In genomic region chr19:40778865-40779284, GRCh38 we compare ENCODE assay signal across 8 cellular contexts. TPM values are rescaled to one million over a fixed set of nuclear protein-coding genes. Genes with fewer than 3 reads are reported as not detected.
DNase-seq lines count a peak whose midpoint lies in the region; ATAC-seq, FAIRE-seq and TF ChIP-seq lines count a peak whose summit lies in the region.

No MANE protein-coding gene starts in this region.

- H3K4me3 Mint-ChIP-seq in naive B cell: peak overlapping the region; percentile 88 to 99 (median 98)

- H3K36me3 Mint-ChIP-seq in naive B cell: peaks cover 7 to 34% of the 10 kb centered on the region in 2 donors

- no peaks in the 10 kb centered on the region for H3K27me3 Mint-ChIP-seq in naive B cell

- no peak for FAIRE-seq in GM19239 (lab: Jason Lieb, UNC)

- H3K4me1 Mint-ChIP-seq in naive B cell: peaks cover 61 to 67% (median 66%) of the 10 kb centered on the region in 3 donors

- H3K9me3 Mint-ChIP-seq in naive B cell: no peaks in the 10 kb centered on the region

- no peak for ATAC-seq in naive B cell (ENCODE audit: low read depth in 2 of 2)
- no peak for ATAC-seq in HG02840 (IDR thresholded peaks at IDR 0.05; ENCODE audit: low FRiP score, unreplicated experiment)
- ATAC-seq in HG03280 (IDR thresholded peaks at IDR 0.05; ENCODE audit: unreplicated experiment): no peak

- peak overlapping the region; percentile 76 for H3K4me3 ChIP-seq in AG10803 (ENCODE audit: low read length)

- no peak for DNase-seq in AG10803 (ENCODE audit: low read depth)
- peak; percentile 50 for DNase-seq in M059J (ENCODE audit: low read depth)
- peak; percentile 32 for DNase-seq in cerebellum (ENCODE audit: low spot score)
- no peak for DNase-seq in naive B cell
- no peak for DNase-seq in GM19239 (ENCODE audit: insufficient read length, low spot score)
- no peak for DNase-seq in NCI-H526 treated with DMSO at 0.1 percent for 48 hours (lab: John Stamatoyannopoulos, UW)

- H3K27ac Mint-ChIP-seq in naive B cell: peak overlapping the region in 5 of 6 donors; percentile 25 to 100 (median 100)

- TF ChIP-seq CTCF in AG10803 (conservative IDR thresholded peaks at IDR 0.05; ENCODE audit: low read length): no peak

RNA-seq across cellular contexts. Expression of gene RAB4B, which starts 0.8 kb away (rescaled TPM):
- total RNA-seq in M059J (2014; rRNA removed; shearing (Covaris generic)): 13.2 and 34.2 TPM in 2 replicates
- total RNA-seq in cerebellum: 4.5 TPM
- polyA plus RNA-seq in naive B cell (ENCODE audit: low read depth in 6 of 6): 100 to 1,000 TPM; 111 to 167 (median 145) TPM

RNA-seq across cellular contexts. Expression of gene MIA, which starts 3.6 kb away (rescaled TPM):
- total RNA-seq in M059J (2014; rRNA removed; shearing (Covaris generic)): not detected in 2 replicates
- 2.5 TPM for total RNA-seq in cerebellum
- polyA plus RNA-seq in naive B cell (ENCODE audit: low read depth in 6 of 6): not detected

RNA-seq across cellular contexts. Expression of gene EGLN2, which starts 20.1 kb away (rescaled TPM):
- 24.1 and 39.7 TPM in 2 replicates for total RNA-seq in M059J (2014; rRNA removed; shearing (Covaris generic))
- total RNA-seq in cerebellum: 51.3 TPM
- polyA plus RNA-seq in naive B cell (ENCODE audit: low read depth in 6 of 6): 100 to 1,000 TPM in 4 of 6 donors, 10 to 100 TPM in 2; 66.8 to 184 (median 124) TPM

RNA-seq across cellular contexts. Expression of gene SNRPA, which starts 27.9 kb away (rescaled TPM):
- 76.3 and 93.3 TPM in 2 replicates for total RNA-seq in M059J (2014; rRNA removed; shearing (Covaris generic))
- total RNA-seq in cerebellum: 34.3 TPM
- polyA plus RNA-seq in naive B cell (ENCODE audit: low read depth in 6 of 6): 10 to 100 TPM; 48.3 to 88.8 (median 59.8) TPM

RNA-seq across cellular contexts. Expression of gene ACTMAP, which starts 28.6 kb away (rescaled TPM):
- total RNA-seq in M059J (2014; rRNA removed; shearing (Covaris generic)): 0.76 and 1.3 TPM in 2 replicates
- total RNA-seq in cerebellum: 0.82 TPM
- polyA plus RNA-seq in naive B cell (ENCODE audit: low read depth in 6 of 6): 1 to 10 TPM; 1.9 to 5.6 (median 4.7) TPM

Comparison
In these comparisons a context has a peak if more than half of its experiments do, and no peak if none do; other contexts are left out.
1. DNase-seq: peak in M059J (single experiment) and cerebellum (single experiment); none in AG10803 (single experiment), naive B cell (single experiment), GM19239 (single experiment) and NCI-H526 treated with DMSO at 0.1 percent for 48 hours (single experiment).